Comparison of ENCODE assay signal across 8 cellular contexts in the genomic region with DNA sequence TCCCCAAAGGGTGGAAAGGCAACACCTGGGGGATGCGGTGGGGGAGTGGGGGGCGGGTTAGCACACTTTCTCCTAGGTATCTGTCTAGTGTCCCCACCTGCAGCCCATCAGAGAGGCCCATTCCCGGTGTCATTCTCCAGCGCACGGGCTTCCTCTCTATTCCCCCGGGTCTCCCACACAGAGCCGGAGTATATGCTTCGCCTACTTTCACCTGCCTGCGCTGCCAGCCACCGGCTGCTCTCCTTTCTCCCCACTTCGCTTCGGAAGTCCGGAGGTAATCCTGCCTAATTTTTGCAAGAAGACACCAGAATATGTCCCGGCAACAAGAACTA. TPM values are rescaled to one million over a fixed set of nuclear protein-coding genes. Genes with fewer than 3 reads are reported as not detected.
A peak's percentile ranks its signal among the peaks of the same experiment; 100 is the strongest.
DNase-seq lines count a peak whose midpoint lies in the region; ATAC-seq and TF ChIP-seq lines count a peak whose summit lies in the region.

No MANE protein-coding gene starts in this region.

- TF ChIP-seq CTCF in suprapubic skin (IDR thresholded peaks at IDR 0.05) = no peak

- no peaks in the 10 kb centered on the region for H3K36me3 Mint-ChIP-seq in activated naive CD4-positive, alpha-beta T cell treated with anti-CD3 and anti-CD28 coated beads, Interleukin-2, amount 50 U/mL, for 24 hours
- H3K36me3 Mint-ChIP-seq in activated naive CD4-positive, alpha-beta T cell treated with anti-CD3 and anti-CD28 coated beads, Interleukin-2, amount 50 U/mL, for 72 hours = no peaks in the 10 kb centered on the region
- no peaks in the 10 kb centered on the region for H3K36me3 Mint-ChIP-seq in activated T-helper 17 cell treated with anti-CD3 and anti-CD28 coated beads, Interleukin-2, amount 50 U/mL, for 72 hours (ENCODE audit: low read depth)

- peaks cover 13% of the 10 kb centered on the region for H3K27me3 ChIP-seq in suprapubic skin

- H3K9me3 ChIP-seq in suprapubic skin = no peaks in the 10 kb centered on the region

- ATAC-seq in activated naive CD4-positive, alpha-beta T cell treated with anti-CD3 and anti-CD28 coated beads, Interleukin-2, amount 50 U/mL, for 72 hours = no peak
- ATAC-seq in activated T-helper 17 cell treated with anti-CD3 and anti-CD28 coated beads, Interleukin-2, amount 50 U/mL, for 72 hours (replicated peaks) = no peak

- peaks cover 8% of the 10 kb centered on the region for H3K4me1 Mint-ChIP-seq in activated naive CD4-positive, alpha-beta T cell treated with anti-CD3 and anti-CD28 coated beads, Interleukin-2, amount 50 U/mL, for 24 hours
- H3K4me1 Mint-ChIP-seq in activated T-helper 17 cell treated with anti-CD3 and anti-CD28 coated beads, Interleukin-2, amount 50 U/mL, for 72 hours = no peaks in the 10 kb centered on the region

- peaks cover 13% of the 10 kb centered on the region for H3K4me1 ChIP-seq in suprapubic skin

- H3K36me3 ChIP-seq in suprapubic skin = no peaks in the 10 kb centered on the region

- no peaks in the 10 kb centered on the region for H3K9me3 Mint-ChIP-seq in activated naive CD4-positive, alpha-beta T cell treated with anti-CD3 and anti-CD28 coated beads, Interleukin-2, amount 50 U/mL, for 24 hours
- no peaks in the 10 kb centered on the region for H3K9me3 Mint-ChIP-seq in activated naive CD4-positive, alpha-beta T cell treated with anti-CD3 and anti-CD28 coated beads, Interleukin-2, amount 50 U/mL, for 72 hours
- H3K9me3 Mint-ChIP-seq in activated T-helper 17 cell treated with anti-CD3 and anti-CD28 coated beads, Interleukin-2, amount 50 U/mL, for 72 hours = peaks cover 3% of the 10 kb centered on the region

- H3K4me3 Mint-ChIP-seq in activated naive CD4-positive, alpha-beta T cell treated with anti-CD3 and anti-CD28 coated beads, Interleukin-2, amount 50 U/mL, for 24 hours = peak overlapping the region; percentile 53
- no peak overlapping the region for H3K4me3 Mint-ChIP-seq in activated T-helper 17 cell treated with anti-CD3 and anti-CD28 coated beads, Interleukin-2, amount 50 U/mL, for 72 hours

- WGBS in suprapubic skin = 9% methylated on average over 13 of the region's 14 CpGs

- H3K27ac ChIP-seq in suprapubic skin = no peak overlapping the region

- TF ChIP-seq EP300 in suprapubic skin (IDR thresholded peaks at IDR 0.05) = no peak

- no peak for DNase-seq in activated naive CD4-positive, alpha-beta T cell treated with anti-CD3 and anti-CD28 coated beads, Interleukin-2, amount 50 U/mL, for 72 hours (ENCODE audit: low spot score in 2 of 2)
- peak; percentile 4 for DNase-seq in NCI-H146 treated with DMSO at 0.1 percent for 48 hours (lab: John Stamatoyannopoulos, UW; ENCODE audit: unreplicated experiment)
- peak; percentile 1 for DNase-seq in glomerular visceral epithelial cell (ENCODE audit: extremely low spot score)
- DNase-seq in suprapubic skin (ENCODE audit: low spot score in 2 of 2) = no peak
- no peak for DNase-seq in KG1 (lab: John Stamatoyannopoulos, UW)
- no peak for DNase-seq in amniotic stem cell (lab: John Stamatoyannopoulos, UW)

- no peak overlapping the region for H3K27ac Mint-ChIP-seq in activated naive CD4-positive, alpha-beta T cell treated with anti-CD3 and anti-CD28 coated beads, Interleukin-2, amount 50 U/mL, for 24 hours
- H3K27ac Mint-ChIP-seq in activated naive CD4-positive, alpha-beta T cell treated with anti-CD3 and anti-CD28 coated beads, Interleukin-2, amount 50 U/mL, for 72 hours = no peak overlapping the region
- H3K27ac Mint-ChIP-seq in activated T-helper 17 cell treated with anti-CD3 and anti-CD28 coated beads, Interleukin-2, amount 50 U/mL, for 72 hours = no peak overlapping the region

- H3K4me3 ChIP-seq in suprapubic skin = peak overlapping the region; percentile 52

- TF ChIP-seq POLR2A in suprapubic skin (IDR thresholded peaks at IDR 0.05) = no peak

- peaks cover 24% of the 10 kb centered on the region for H3K27me3 Mint-ChIP-seq in activated naive CD4-positive, alpha-beta T cell treated with anti-CD3 and anti-CD28 coated beads, Interleukin-2, amount 50 U/mL, for 24 hours
- peaks cover 52% of the 10 kb centered on the region for H3K27me3 Mint-ChIP-seq in activated T-helper 17 cell treated with anti-CD3 and anti-CD28 coated beads, Interleukin-2, amount 50 U/mL, for 72 hours

RNA-seq across cellular contexts. Expression of a gene that starts 0.9 kb away (rescaled TPM):
- not detected for total RNA-seq in activated naive CD4-positive, alpha-beta T cell treated with anti-CD3 and anti-CD28 coated beads, Interleukin-2, amount 50 U/mL, for 72 hours
- not detected for total RNA-seq in suprapubic skin
- not detected for total RNA-seq in activated T-helper 17 cell treated with anti-CD3 and anti-CD28 coated beads, Interleukin-2, amount 50 U/mL, for 72 hours

Comparison
In these comparisons a context has a peak if more than half of its experiments do, and no peak if none do; other contexts are left out.
1. DNase-seq: peak in NCI-H146 treated with DMSO at 0.1 percent for 48 hours (single experiment) and glomerular visceral epithelial cell (single experiment); none in activated naive CD4-positive, alpha-beta T cell treated with anti-CD3 and anti-CD28 coated beads, Interleukin-2, amount 50 U/mL, for 72 hours (0 of 2), suprapubic skin (0 of 2), KG1 (single experiment) and amniotic stem cell (single experiment).